1 cellular context compared by ENCODE assay signal in genomic region chr17:37609170-37610040, GRCh38.
TF ChIP-seq lines count a peak whose summit lies in the region.

Gene SYNRG (minus strand): TSS chr17:37609418. CDS start chr17:37609355, 63 bp downstream.

TF ChIP-seq in HepG2, 621 proteins besides CTCF, POLR2A, EP300 and RAD21 (continued from another document and continues in another):
- TF ChIP-seq PHF8 (CRISPR knock-in tag; IDR thresholded peaks at IDR 0.05) (peak; percentile 75), NONO (IDR thresholded peaks at IDR 0.05) (no peak), NONO (CRISPR knock-in tag; conservative IDR thresholded peaks at IDR 0.05) (peak; percentile 98), AKAP8 (CRISPR knock-in tag; IDR thresholded peaks at IDR 0.05) (peak; percentile 89), JUN (CRISPR knock-in tag; IDR thresholded peaks at IDR 0.05) (0 out of 2 replicates have a peak, but pooled peaks have one; percentile 50), YY1 (IDR thresholded peaks at IDR 0.05; ENCODE audit: insufficient read depth, insufficient replicate concordance, low read depth, low read length) (peak; percentile 97), ZNF687 (CRISPR knock-in tag; IDR thresholded peaks at IDR 0.05) (peak; percentile 93), TEAD2 (CRISPR knock-in tag; IDR thresholded peaks at IDR 0.05) (no peak), STAG1 (CRISPR knock-in tag; IDR thresholded peaks at IDR 0.05) (peak; percentile 48), SP4 (CRISPR knock-in tag; IDR thresholded peaks at IDR 0.05) (peak; percentile 84), NCOA5 (CRISPR knock-in tag; IDR thresholded peaks at IDR 0.05) (no peak), KMT2B (CRISPR knock-in tag; IDR thresholded peaks at IDR 0.05) (peak; percentile 88), MED8 (CRISPR knock-in tag; IDR thresholded peaks at IDR 0.05; ENCODE audit: insufficient replicate concordance) (peak; percentile 60), CBFB (CRISPR knock-in tag; IDR thresholded peaks at IDR 0.05) (peak; percentile 85; the same call in 1 of the 2 replicates), ZNF567 (CRISPR knock-in tag; IDR thresholded peaks at IDR 0.05; ENCODE audit: borderline replicate concordance) (no peak), CREBL2 (CRISPR knock-in tag; IDR thresholded peaks at IDR 0.05; ENCODE audit: borderline replicate concordance) (no peak), THRA (CRISPR knock-in tag; IDR thresholded peaks at IDR 0.05; ENCODE audit: borderline replicate concordance) (peak; percentile 35; the same call in 1 of the 2 replicates), YEATS4 (CRISPR knock-in tag; IDR thresholded peaks at IDR 0.05; ENCODE audit: borderline replicate concordance) (peak; percentile 83), ZHX2 (IDR thresholded peaks at IDR 0.05; ENCODE audit: low read depth) (peak; percentile 67; the same call in 1 of the 2 replicates), ZHX2 (CRISPR knock-in tag; IDR thresholded peaks at IDR 0.05; ENCODE audit: borderline replicate concordance) (no peak), ZNF564 (CRISPR knock-in tag; IDR thresholded peaks at IDR 0.05) (peak; percentile 23), NAIF1 (CRISPR knock-in tag; IDR thresholded peaks at IDR 0.05; ENCODE audit: borderline replicate concordance) (no peak), ZNF143 (CRISPR knock-in tag; IDR thresholded peaks at IDR 0.05) (peak; percentile 56), ZNF878 (CRISPR knock-in tag; IDR thresholded peaks at IDR 0.05) (peak; percentile 25; the same call in 1 of the 2 replicates), ZBTB7A (CRISPR knock-in tag; IDR thresholded peaks at IDR 0.05) (0 out of 2 replicates have a peak, but pooled peaks have one; percentile 16), GABPB1 (CRISPR knock-in tag; IDR thresholded peaks at IDR 0.05) (peak; percentile 95), HNRNPLL (IDR thresholded peaks at IDR 0.05; ENCODE audit: low read depth, low read length, poor library complexity, severe bottlenecking) (peak; percentile 36), RBFOX2 (IDR thresholded peaks at IDR 0.05; ENCODE audit: low read depth, low read length) (peak; percentile 95), ZBTB37 (CRISPR knock-in tag; IDR thresholded peaks at IDR 0.05) (no peak), SAP130 (CRISPR knock-in tag; IDR thresholded peaks at IDR 0.05; ENCODE audit: low read depth) (peak; percentile 98), KMT2A (CRISPR knock-in tag; IDR thresholded peaks at IDR 0.05) (peak; percentile 74; the same call in 1 of the 2 replicates), MYC (CRISPR knock-in tag; IDR thresholded peaks at IDR 0.05; ENCODE audit: borderline replicate concordance) (peak; percentile 77), POLR2AphosphoS2 (IDR thresholded peaks at IDR 0.05; ENCODE audit: low read depth, low read length) (peak; percentile 87; the same call in 1 of the 2 replicates), UBTF (CRISPR knock-in tag; IDR thresholded peaks at IDR 0.05) (peak; percentile 72; the same call in 1 of the 2 replicates), BORCS8-MEF2B (CRISPR knock-in tag; IDR thresholded peaks at IDR 0.05) (peak; percentile 83; the same call in 1 of the 2 replicates), POGK (CRISPR knock-in tag; conservative IDR thresholded peaks at IDR 0.05) (peak; percentile 66), NCOR1 (IDR thresholded peaks at IDR 0.05; ENCODE audit: borderline replicate concordance, low read length) (peak; percentile 47; the same call in 1 of the 2 replicates), ZNF891 (CRISPR knock-in tag; IDR thresholded peaks at IDR 0.05) (peak; percentile 76), ZNF563 (CRISPR knock-in tag; IDR thresholded peaks at IDR 0.05) (no peak), PCBP1 (IDR thresholded peaks at IDR 0.05; ENCODE audit: borderline replicate concordance, low read depth, low read length) (no peak), HOXA9 (CRISPR knock-in tag; IDR thresholded peaks at IDR 0.05; ENCODE audit: borderline replicate concordance) (no peak), ZBTB25 (CRISPR knock-in tag; IDR thresholded peaks at IDR 0.05) (peak; percentile 78; the same call in 1 of the 2 replicates), ZC3H13 (CRISPR knock-in tag; IDR thresholded peaks at IDR 0.05) (peak; percentile 90), ZNF383 (CRISPR knock-in tag; IDR thresholded peaks at IDR 0.05; ENCODE audit: borderline replicate concordance) (0 out of 2 replicates have a peak, but pooled peaks have one; percentile 74), ARNT2 (CRISPR knock-in tag; IDR thresholded peaks at IDR 0.05; ENCODE audit: low read depth) (peak; percentile 58; the same call in 1 of the 2 replicates), ZNF256 (CRISPR knock-in tag; conservative IDR thresholded peaks at IDR 0.05) (peak; percentile 22; the same call in 1 of the 2 replicates), MLX (CRISPR knock-in tag; IDR thresholded peaks at IDR 0.05) (peak; percentile 69; the same call in 1 of the 2 replicates)
